Comparison of ENCODE assay signal across 20 cellular contexts in genomic region chr4:678765-679481, GRCh38.
"Had no signal": no experiment of that assay in that cellular context is flagged by ENCODE, and none has a peak within 500 bp of the region (broad histone marks: within the 10 kb centered on the region; RNA-seq: fewer than 3 reads in every experiment).

No MANE protein-coding gene starts in this region.

- H3K27me3 Mint-ChIP-seq: activated CD8-positive, alpha-beta T cell treated with anti-CD3 and anti-CD28 coated beads for 36 hours; activated T-helper 17 cell treated with anti-CD3 and anti-CD28 coated beads, Interleukin-2, amount 50 U/mL, for 72 hours had no signal

- H3K36me3 ChIP-seq: breast epithelium, gastroesophageal sphincter, sigmoid colon, tibial artery, uterus had no signal

- H3K4me3 Mint-ChIP-seq: activated CD8-positive, alpha-beta T cell treated with anti-CD3 and anti-CD28 coated beads for 36 hours; natural killer cell; T-helper 2 cell treated with Interferon-gamma antibody and Interleukin-4, amounts not matched to agents 5 μg/mL and 100 μg/mL, for 36 hours had no signal

- H3K9ac ChIP-seq: parathyroid adenoma had no signal

- H2AFZ ChIP-seq: parathyroid adenoma had no signal

- H3K4me3 ChIP-seq: breast epithelium, gastroesophageal sphincter, heart right ventricle, sigmoid colon, tibial artery, uterus had no signal

- H3K79me2 ChIP-seq: parathyroid adenoma had no signal

- H3K27ac ChIP-seq: breast epithelium, gastroesophageal sphincter, heart right ventricle, parathyroid adenoma, sigmoid colon, tibial artery, uterus had no signal

- DNase-seq: activated CD8-positive, alpha-beta T cell treated with anti-CD3 and anti-CD28 coated beads for 36 hours; activated naive CD4-positive, alpha-beta T cell treated with Interleukin-2 at 50 U/mL for 16 hours; activated T-cell treated with anti-CD3 and anti-CD28 coated beads, Interleukin-2, amount 50 U/mL, for 1 hour; cerebellar nuclear complex; effector CD4-positive, alpha-beta T cell; heart right ventricle; mesenchymal stem cell; natural killer cell; sigmoid colon; stimulated activated naive CD4-positive, alpha-beta T cell treated with Interleukin-2 at 50 U/mL for 16 hours; tibial artery; uterus had no signal

- H3K27me3 ChIP-seq: breast epithelium, heart right ventricle, uterus had no signal

- FAIRE-seq: astrocyte, TTC549 had no signal

- H3K36me3 Mint-ChIP-seq: natural killer cell had no signal

- H3K4me1 Mint-ChIP-seq: activated T-helper 17 cell treated with anti-CD3 and anti-CD28 coated beads, Interleukin-2, amount 50 U/mL, for 72 hours had no signal

- H3K9me3 Mint-ChIP-seq: activated CD8-positive, alpha-beta T cell treated with anti-CD3 and anti-CD28 coated beads for 36 hours; activated T-helper 17 cell treated with anti-CD3 and anti-CD28 coated beads, Interleukin-2, amount 50 U/mL, for 72 hours; natural killer cell; T-helper 2 cell treated with Interferon-gamma antibody and Interleukin-4, amounts not matched to agents 5 μg/mL and 100 μg/mL, for 36 hours had no signal

- ATAC-seq: activated CD8-positive, alpha-beta T cell treated with anti-CD3 and anti-CD28 coated beads for 36 hours; activated T-helper 17 cell treated with anti-CD3 and anti-CD28 coated beads, Interleukin-2, amount 50 U/mL, for 72 hours; esophagus mucosa; gastroesophageal sphincter; heart right ventricle; natural killer cell had no signal

- H3K27ac Mint-ChIP-seq: activated CD8-positive, alpha-beta T cell treated with anti-CD3 and anti-CD28 coated beads for 36 hours; T-helper 2 cell treated with Interferon-gamma antibody and Interleukin-4, amounts not matched to agents 5 μg/mL and 100 μg/mL, for 36 hours had no signal

- H3K9me3 ChIP-seq: breast epithelium, gastroesophageal sphincter, heart right ventricle, sigmoid colon, tibial artery, uterus had no signal
